Comparison of ENCODE assay signal across 12 cellular contexts in the genomic region with DNA sequence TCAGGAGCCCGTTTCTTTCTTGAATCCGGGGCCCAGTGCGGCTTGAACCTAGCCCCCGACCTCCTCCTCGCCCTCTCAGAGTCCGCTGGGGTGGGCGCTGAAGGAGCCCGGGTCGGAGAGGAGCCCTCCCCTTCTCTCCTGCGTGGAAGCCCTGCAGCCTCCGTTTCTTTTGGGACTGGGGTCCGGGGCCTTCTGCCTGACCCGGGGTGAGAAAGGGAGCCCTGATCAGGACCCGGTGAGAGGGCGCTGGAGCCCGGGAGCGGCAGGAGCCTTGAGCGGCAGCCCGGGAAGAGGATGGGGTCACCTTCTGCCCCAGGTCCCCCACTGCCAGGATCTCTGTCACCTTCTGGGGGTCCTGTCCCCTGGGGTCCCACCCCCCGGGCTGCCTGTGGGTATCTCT.
DNase-seq lines count a peak whose midpoint lies in the region; ATAC-seq and TF ChIP-seq lines count a peak whose summit lies in the region.
"Had no signal": no experiment of that assay in that cellular context is flagged by ENCODE, and none has a peak within 500 bp of the region (broad histone marks: within the 10 kb centered on the region; RNA-seq: fewer than 3 reads in every experiment).

No MANE protein-coding gene starts in this region.

- H3K4me3 ChIP-seq in right cardiac atrium (ENCODE audit: low read length) (peak overlapping the region; percentile 24), right atrium auricular region (peak overlapping the region in 1 of 2 donors; percentile 36), choroid plexus epithelial cell (ENCODE audit: low read depth, low read length) (peak overlapping the region; percentile 50), muscle layer of duodenum (ENCODE audit: low read depth in 1 of 2, low read length in 2 of 2) (peak overlapping the region; percentile 7 to 51), WERI-Rb-1 (ENCODE audit: low read depth, low read length) (no peak overlapping the region)

- WGBS in right cardiac atrium, result 8% methylated on average over 20 of the region's 20 CpGs

- DNase-seq in right cardiac atrium, result no peak
- no peak for DNase-seq in right atrium auricular region (ENCODE audit: low spot score)
- no peak for DNase-seq in choroid plexus epithelial cell (ENCODE audit: low read depth)
- no peak for DNase-seq in DMS153 (lab: John Stamatoyannopoulos, UW)
- DNase-seq in WERI-Rb-1, result no peak
- DNase-seq: AML-193; NCI-H1092; stimulated activated CD4-positive, alpha-beta T cell treated with anti-CD3 and anti-CD28 coated beads, Interleukin-4, amount 100 ng/mL, for 1 hour had no signal

- H3K9me3 ChIP-seq in right cardiac atrium (ENCODE audit: control insufficient read depth, low read length), result peaks cover 1% of the 10 kb centered on the region
- no peaks in the 10 kb centered on the region for H3K9me3 ChIP-seq in right atrium auricular region
- H3K9me3 ChIP-seq in muscle layer of duodenum (ENCODE audit: control insufficient read depth in 1 of 2, low read length in 2 of 2), result no peaks in the 10 kb centered on the region
- no peaks in the 10 kb centered on the region for H3K9me3 ChIP-seq in WERI-Rb-1 (ENCODE audit: severe bottlenecking)
- H3K9me3 ChIP-seq: neutrophil had no signal

- H3K4me1 ChIP-seq in right cardiac atrium (ENCODE audit: control insufficient read depth, insufficient read depth, low read length) (no peaks in the 10 kb centered on the region), right atrium auricular region (peaks cover 0 to 8% of the 10 kb centered on the region in 2 donors), muscle layer of duodenum (ENCODE audit: control insufficient read depth in 1 of 2, insufficient read depth in 2 of 2, low read length in 2 of 2) (peaks cover 0 to 4% of the 10 kb centered on the region in 2 donors)

- ATAC-seq in right cardiac atrium (no peak), GM18502 (IDR thresholded peaks at IDR 0.05; ENCODE audit: poor library complexity, unreplicated experiment) (no peak), HG02885 (IDR thresholded peaks at IDR 0.05; ENCODE audit: poor library complexity, unreplicated experiment) (no peak)

- H3K27ac ChIP-seq in right cardiac atrium (ENCODE audit: low read length), result no peak overlapping the region
- no peak overlapping the region for H3K27ac ChIP-seq in right atrium auricular region
- no peak overlapping the region for H3K27ac ChIP-seq in muscle layer of duodenum (ENCODE audit: low read length)
- H3K27ac ChIP-seq in WERI-Rb-1, result no peak overlapping the region
- H3K27ac ChIP-seq: neutrophil had no signal

- intact Hi-C loops in right cardiac atrium (cut with DNase I), result no loop called here

- H3K36me3 ChIP-seq in right atrium auricular region (no peaks in the 10 kb centered on the region), muscle layer of duodenum (ENCODE audit: control insufficient read depth in 1 of 2, insufficient read depth in 2 of 2, low read length in 2 of 2) (no peaks in the 10 kb centered on the region), WERI-Rb-1 (no peaks in the 10 kb centered on the region)
- H3K36me3 ChIP-seq: neutrophil had no signal

- TF ChIP-seq CTCF in right atrium auricular region (IDR thresholded peaks at IDR 0.05) (no peak), choroid plexus epithelial cell (conservative IDR thresholded peaks at IDR 0.05; ENCODE audit: low read depth, low read length) (no peak), WERI-Rb-1 (IDR thresholded peaks at IDR 0.05; ENCODE audit: low read depth, low read length) (no peak)

- no peaks in the 10 kb centered on the region for H3K27me3 ChIP-seq in right cardiac atrium (ENCODE audit: control insufficient read depth, insufficient read depth)
- H3K27me3 ChIP-seq in right atrium auricular region, result peaks cover 0 to 3% of the 10 kb centered on the region in 2 donors
- no peaks in the 10 kb centered on the region for H3K27me3 ChIP-seq in muscle layer of duodenum (ENCODE audit: low read depth, low read length)
- peaks cover 42% of the 10 kb centered on the region for H3K27me3 ChIP-seq in WERI-Rb-1 (ENCODE audit: insufficient read depth, low read depth, severe bottlenecking)
